12 cellular contexts compared by ENCODE assay signal in the genomic region with DNA sequence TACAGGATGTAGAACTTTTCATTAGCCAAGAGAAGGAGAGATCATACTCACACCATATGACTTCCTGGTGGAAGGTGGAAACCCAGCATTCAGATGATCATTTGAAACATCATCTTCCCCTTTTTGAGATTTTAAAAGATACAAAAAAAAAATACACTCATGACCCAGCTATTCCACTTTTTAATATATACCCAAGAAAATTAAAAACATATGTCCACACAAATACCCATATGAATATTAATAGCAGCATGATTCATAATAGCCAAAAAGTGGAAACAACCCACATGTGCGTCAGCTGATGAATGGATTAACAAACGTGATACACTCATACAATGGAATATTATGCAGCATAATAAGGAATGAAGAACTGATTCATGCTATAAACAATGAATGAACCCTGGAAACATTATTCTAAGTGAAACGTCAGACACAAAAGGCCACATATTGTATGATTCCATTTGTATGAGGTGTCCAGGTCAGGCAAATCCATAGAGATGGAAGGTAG.
DNase-seq lines count a peak whose midpoint lies in the region; ATAC-seq and TF ChIP-seq lines count a peak whose summit lies in the region.
"Had no signal": no experiment of that assay in that cellular context is flagged by ENCODE, and none has a peak within 500 bp of the region (broad histone marks: within the 10 kb centered on the region; RNA-seq: fewer than 3 reads in every experiment).

No MANE protein-coding gene starts in this region.

- DNase-seq in AG10803 (ENCODE audit: low read depth) (peak; percentile 97), dermis microvascular lymphatic vessel endothelial cell (ENCODE audit: low read depth in 2 of 2) (peak; percentile 43 to 80), osteoblast (ENCODE audit: insufficient read length, low spot score, missing footprints) (peak; percentile 83), GM13977 (ENCODE audit: low spot score) (no peak)
- no peak for DNase-seq in stimulated activated CD4-positive, alpha-beta T cell treated with anti-CD3 and anti-CD28 coated beads, Interleukin-4, amount 100 ng/mL, for 4 hours
- DNase-seq: activated CD4-positive, alpha-beta T cell treated with anti-CD3 and anti-CD28 coated beads, Interleukin-2, amount 10 ng/mL, durations not matched to agents 7 days and 5 days; CD8-positive, alpha-beta memory T cell had no signal

- no peak for TF ChIP-seq CTCF in AG10803 (conservative IDR thresholded peaks at IDR 0.05; ENCODE audit: low read length)
- no peak for TF ChIP-seq CTCF in OCI-LY3 (IDR thresholded peaks at IDR 0.05; ENCODE audit: low read depth, low read length)
- TF ChIP-seq CTCF in osteoblast (IDR thresholded peaks at IDR 0.05; ENCODE audit: extremely low read depth, low read depth, low read length): no peak
- no peak for TF ChIP-seq CTCF in GM13977 (IDR thresholded peaks at IDR 0.05; ENCODE audit: extremely low read depth, insufficient read depth, missing control alignments)

- in situ Hi-C loops in GM13977 (cut with MboI; ENCODE audit: low pct_unique_long_range_greater_than_20kb, low sequenced_read_pairs, unreplicated experiment): no loop called here

- ATAC-seq in HG03196 (IDR thresholded peaks at IDR 0.05; ENCODE audit: unreplicated experiment): no peak
- no peak for ATAC-seq in GM21381 (IDR thresholded peaks at IDR 0.05; ENCODE audit: unreplicated experiment)
- ATAC-seq: Right ventricle myocardium inferior had no signal

- no peaks in the 10 kb centered on the region for H3K36me3 ChIP-seq in OCI-LY3 (replicated peaks; ENCODE audit: low read depth, low read length)
- H3K36me3 ChIP-seq in osteoblast (ENCODE audit: insufficient read depth, low read length): no peaks in the 10 kb centered on the region
- H3K36me3 ChIP-seq: neutrophil had no signal

- H4K20me1 ChIP-seq in OCI-LY3 (ENCODE audit: insufficient read depth, low read length): no peaks in the 10 kb centered on the region
- H4K20me1 ChIP-seq in osteoblast (ENCODE audit: insufficient read depth, low read length): no peaks in the 10 kb centered on the region

- no peaks in the 10 kb centered on the region for H3K9me3 ChIP-seq in OCI-LY3 (ENCODE audit: insufficient read depth, low read length)
- H3K9me3 ChIP-seq in osteoblast (ENCODE audit: low read depth, low read length): no peaks in the 10 kb centered on the region
- H3K9me3 ChIP-seq: neutrophil had no signal

- H3K4me1 ChIP-seq in OCI-LY3 (ENCODE audit: low read length) (peaks cover 61% of the 10 kb centered on the region), osteoblast (ENCODE audit: insufficient read depth, low read length) (peaks cover 26% of the 10 kb centered on the region)

- H3K27me3 ChIP-seq in OCI-LY3 (ENCODE audit: low read depth, low read length) (no peaks in the 10 kb centered on the region), osteoblast (ENCODE audit: insufficient read depth, low read length) (no peaks in the 10 kb centered on the region)
- H3K27me3 ChIP-seq: neutrophil had no signal

- H3K4me2 ChIP-seq in OCI-LY3 (ENCODE audit: low read length): peak overlapping the region; percentile 62
- no peak overlapping the region for H3K4me2 ChIP-seq in osteoblast (ENCODE audit: insufficient read depth, low read length)

- no peaks in the 10 kb centered on the region for H3K79me2 ChIP-seq in OCI-LY3 (ENCODE audit: low read length)
- no peaks in the 10 kb centered on the region for H3K79me2 ChIP-seq in osteoblast (ENCODE audit: insufficient read depth, low read length)

- no peak overlapping the region for H3K9ac ChIP-seq in OCI-LY3 (ENCODE audit: low read length)

- H2AFZ ChIP-seq in OCI-LY3 (ENCODE audit: low read depth, low read length) (no peak overlapping the region), osteoblast (ENCODE audit: low read length) (no peak overlapping the region)

- H3K27ac ChIP-seq in OCI-LY3 (ENCODE audit: low read length): peak overlapping the region; percentile 71
- peak overlapping the region; percentile 92 for H3K27ac ChIP-seq in osteoblast (ENCODE audit: low read depth, low read length)
- H3K27ac ChIP-seq: neutrophil had no signal

- H3K4me3 ChIP-seq in AG10803 (ENCODE audit: low read length) (no peak overlapping the region), OCI-LY3 (ENCODE audit: low read length) (0 out of 2 replicates have a peak overlapping the region, but pooled peaks have one; percentile 36), osteoblast (ENCODE audit: insufficient read depth, low read length) (no peak overlapping the region)

Comparison
In these comparisons a context has a peak if more than half of its experiments do, and no peak if none do; other contexts are left out.
1. DNase-seq: peak in AG10803 (single experiment), dermis microvascular lymphatic vessel endothelial cell (2 of 2) and osteoblast (single experiment); none in stimulated activated CD4-positive, alpha-beta T cell treated with anti-CD3 and anti-CD28 coated beads, Interleukin-4, amount 100 ng/mL, for 4 hours (0 of 2) and GM13977 (single experiment).